In the genomic region with DNA sequence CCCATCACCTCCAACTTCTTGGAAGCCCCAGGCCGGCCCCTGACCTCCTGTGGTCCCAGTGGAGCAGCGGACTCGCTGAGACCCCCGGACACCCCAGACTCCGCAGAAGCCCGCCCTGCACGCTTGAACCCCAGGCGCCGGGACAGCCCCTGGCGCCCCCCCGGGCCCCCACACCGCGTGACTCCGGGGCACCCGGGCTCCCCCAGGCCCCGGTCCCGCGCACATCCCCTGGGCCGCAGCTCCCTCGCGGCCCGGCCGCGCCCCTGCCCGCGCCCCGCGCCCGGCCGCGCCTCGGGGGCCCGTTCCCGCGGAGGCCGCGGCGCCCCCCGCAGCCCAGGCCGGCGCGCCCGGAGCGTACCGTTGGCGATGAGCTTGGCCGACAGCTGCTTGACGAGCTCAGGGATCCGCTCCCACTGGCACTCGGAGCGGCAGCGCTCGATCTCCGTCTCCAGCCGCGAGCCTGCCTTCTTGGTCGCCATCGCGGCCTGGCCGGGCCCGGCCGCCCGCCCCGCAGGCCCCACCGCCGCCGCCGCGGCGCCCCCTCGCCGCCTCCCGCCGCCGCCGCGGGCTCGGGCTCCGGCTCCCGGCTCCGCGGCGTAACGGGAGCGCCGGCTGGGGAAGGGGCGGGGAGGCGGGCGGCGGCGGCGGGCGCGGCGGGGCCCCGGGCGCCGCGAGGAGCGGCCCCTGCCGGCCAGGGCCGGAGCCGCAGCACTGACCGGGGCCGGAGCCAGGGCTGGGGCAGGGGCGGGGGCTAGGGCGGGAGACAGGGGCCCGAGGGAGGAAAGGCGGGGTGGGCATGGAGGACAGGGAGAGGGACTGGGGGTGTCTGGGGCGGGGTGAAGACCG, we compare ENCODE assay signal across 1 cellular context.
TF ChIP-seq lines count a peak whose summit lies in the region.

TTC7B (minus strand) TSS at position 614 of the 846 bp plus-strand sequence; CDS start at position 479, 135 bp downstream.

TF ChIP-seq in IMR-90, 13 proteins besides CTCF, POLR2A, EP300 and RAD21:
- no peak for TF ChIP-seq RFX5 (IDR thresholded peaks at IDR 0.05; ENCODE audit: low read depth, low read length)
- TF ChIP-seq MAZ (IDR thresholded peaks at IDR 0.05; ENCODE audit: borderline replicate concordance, low read depth, low read length): peak; percentile 51; the same call in 1 of the 2 replicates
- TF ChIP-seq NFE2L2 (IDR thresholded peaks at IDR 0.05; ENCODE audit: low read depth, low read length): no peak
